2 cellular contexts compared by ENCODE assay signal in the genomic region with DNA sequence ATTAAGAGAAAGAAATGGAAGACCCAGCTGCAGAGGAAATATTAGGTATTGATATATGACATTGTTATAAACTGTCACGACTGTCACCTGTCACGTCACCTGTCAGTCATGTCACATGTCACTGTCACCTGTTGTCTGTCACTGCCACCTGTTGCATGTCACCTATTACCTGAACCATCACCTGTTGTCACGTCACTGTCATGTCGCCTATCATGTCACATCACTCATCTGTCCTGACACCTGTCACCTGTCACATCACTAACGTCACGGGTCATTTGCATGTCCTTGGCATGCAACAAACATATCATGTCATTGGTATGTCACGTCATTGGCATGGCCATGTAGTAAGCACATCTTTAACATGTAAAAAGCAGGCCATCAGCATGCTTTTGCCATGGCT.
TF ChIP-seq lines count a peak whose summit lies in the region.

No MANE protein-coding gene starts in this region.

TF ChIP-seq in SK-N-SH, 30 proteins besides CTCF, POLR2A, EP300 and RAD21 (continued from another document):
- TF ChIP-seq, protein P1, sequence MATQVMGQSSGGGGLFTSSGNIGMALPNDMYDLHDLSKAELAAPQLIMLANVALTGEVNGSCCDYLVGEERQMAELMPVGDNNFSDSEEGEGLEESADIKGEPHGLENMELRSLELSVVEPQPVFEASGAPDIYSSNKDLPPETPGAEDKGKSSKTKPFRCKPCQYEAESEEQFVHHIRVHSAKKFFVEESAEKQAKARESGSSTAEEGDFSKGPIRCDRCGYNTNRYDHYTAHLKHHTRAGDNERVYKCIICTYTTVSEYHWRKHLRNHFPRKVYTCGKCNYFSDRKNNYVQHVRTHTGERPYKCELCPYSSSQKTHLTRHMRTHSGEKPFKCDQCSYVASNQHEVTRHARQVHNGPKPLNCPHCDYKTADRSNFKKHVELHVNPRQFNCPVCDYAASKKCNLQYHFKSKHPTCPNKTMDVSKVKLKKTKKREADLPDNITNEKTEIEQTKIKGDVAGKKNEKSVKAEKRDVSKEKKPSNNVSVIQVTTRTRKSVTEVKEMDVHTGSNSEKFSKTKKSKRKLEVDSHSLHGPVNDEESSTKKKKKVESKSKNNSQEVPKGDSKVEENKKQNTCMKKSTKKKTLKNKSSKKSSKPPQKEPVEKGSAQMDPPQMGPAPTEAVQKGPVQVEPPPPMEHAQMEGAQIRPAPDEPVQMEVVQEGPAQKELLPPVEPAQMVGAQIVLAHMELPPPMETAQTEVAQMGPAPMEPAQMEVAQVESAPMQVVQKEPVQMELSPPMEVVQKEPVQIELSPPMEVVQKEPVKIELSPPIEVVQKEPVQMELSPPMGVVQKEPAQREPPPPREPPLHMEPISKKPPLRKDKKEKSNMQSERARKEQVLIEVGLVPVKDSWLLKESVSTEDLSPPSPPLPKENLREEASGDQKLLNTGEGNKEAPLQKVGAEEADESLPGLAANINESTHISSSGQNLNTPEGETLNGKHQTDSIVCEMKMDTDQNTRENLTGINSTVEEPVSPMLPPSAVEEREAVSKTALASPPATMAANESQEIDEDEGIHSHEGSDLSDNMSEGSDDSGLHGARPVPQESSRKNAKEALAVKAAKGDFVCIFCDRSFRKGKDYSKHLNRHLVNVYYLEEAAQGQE (IDR thresholded peaks at IDR 0.05; ENCODE audit: low read depth, low read length): no peak
- TF ChIP-seq TEAD4 (IDR thresholded peaks at IDR 0.05; ENCODE audit: borderline replicate concordance, insufficient read depth) (no peak), FOXM1 (IDR thresholded peaks at IDR 0.05; ENCODE audit: low read depth) (no peak), TAF1 (IDR thresholded peaks at IDR 0.05; ENCODE audit: borderline replicate concordance, low read depth, low read length) (no peak)
- TF ChIP-seq, protein P2, sequence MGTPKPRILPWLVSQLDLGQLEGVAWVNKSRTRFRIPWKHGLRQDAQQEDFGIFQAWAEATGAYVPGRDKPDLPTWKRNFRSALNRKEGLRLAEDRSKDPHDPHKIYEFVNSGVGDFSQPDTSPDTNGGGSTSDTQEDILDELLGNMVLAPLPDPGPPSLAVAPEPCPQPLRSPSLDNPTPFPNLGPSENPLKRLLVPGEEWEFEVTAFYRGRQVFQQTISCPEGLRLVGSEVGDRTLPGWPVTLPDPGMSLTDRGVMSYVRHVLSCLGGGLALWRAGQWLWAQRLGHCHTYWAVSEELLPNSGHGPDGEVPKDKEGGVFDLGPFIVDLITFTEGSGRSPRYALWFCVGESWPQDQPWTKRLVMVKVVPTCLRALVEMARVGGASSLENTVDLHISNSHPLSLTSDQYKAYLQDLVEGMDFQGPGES (IDR thresholded peaks at IDR 0.05; ENCODE audit: low read depth, low read length): no peak
TF ChIP-seq in SK-N-SH: peak in this region for 0.

TF ChIP-seq in SK-N-SH treated with all-trans-retinoic acid at 6 μM for 48 hours, 23 proteins besides CTCF, POLR2A, EP300 and RAD21 (continued from another document):
- TF ChIP-seq, protein P3, sequence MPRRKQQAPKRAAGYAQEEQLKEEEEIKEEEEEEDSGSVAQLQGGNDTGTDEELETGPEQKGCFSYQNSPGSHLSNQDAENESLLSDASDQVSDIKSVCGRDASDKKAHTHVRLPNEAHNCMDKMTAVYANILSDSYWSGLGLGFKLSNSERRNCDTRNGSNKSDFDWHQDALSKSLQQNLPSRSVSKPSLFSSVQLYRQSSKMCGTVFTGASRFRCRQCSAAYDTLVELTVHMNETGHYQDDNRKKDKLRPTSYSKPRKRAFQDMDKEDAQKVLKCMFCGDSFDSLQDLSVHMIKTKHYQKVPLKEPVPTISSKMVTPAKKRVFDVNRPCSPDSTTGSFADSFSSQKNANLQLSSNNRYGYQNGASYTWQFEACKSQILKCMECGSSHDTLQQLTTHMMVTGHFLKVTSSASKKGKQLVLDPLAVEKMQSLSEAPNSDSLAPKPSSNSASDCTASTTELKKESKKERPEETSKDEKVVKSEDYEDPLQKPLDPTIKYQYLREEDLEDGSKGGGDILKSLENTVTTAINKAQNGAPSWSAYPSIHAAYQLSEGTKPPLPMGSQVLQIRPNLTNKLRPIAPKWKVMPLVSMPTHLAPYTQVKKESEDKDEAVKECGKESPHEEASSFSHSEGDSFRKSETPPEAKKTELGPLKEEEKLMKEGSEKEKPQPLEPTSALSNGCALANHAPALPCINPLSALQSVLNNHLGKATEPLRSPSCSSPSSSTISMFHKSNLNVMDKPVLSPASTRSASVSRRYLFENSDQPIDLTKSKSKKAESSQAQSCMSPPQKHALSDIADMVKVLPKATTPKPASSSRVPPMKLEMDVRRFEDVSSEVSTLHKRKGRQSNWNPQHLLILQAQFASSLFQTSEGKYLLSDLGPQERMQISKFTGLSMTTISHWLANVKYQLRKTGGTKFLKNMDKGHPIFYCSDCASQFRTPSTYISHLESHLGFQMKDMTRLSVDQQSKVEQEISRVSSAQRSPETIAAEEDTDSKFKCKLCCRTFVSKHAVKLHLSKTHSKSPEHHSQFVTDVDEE (CRISPR knock-in tag; IDR thresholded peaks at IDR 0.05): no peak
- TF ChIP-seq PPARA (CRISPR knock-in tag; IDR thresholded peaks at IDR 0.05; ENCODE audit: borderline replicate concordance): no peak
- TF ChIP-seq ZFP30 (CRISPR knock-in tag; IDR thresholded peaks at IDR 0.05): no peak
- TF ChIP-seq ZNF565 (CRISPR knock-in tag; conservative IDR thresholded peaks at IDR 0.05; ENCODE audit: low read depth): no peak
- TF ChIP-seq TOX (CRISPR knock-in tag; IDR thresholded peaks at IDR 0.05; ENCODE audit: borderline replicate concordance): no peak
- TF ChIP-seq ZNF70 (CRISPR knock-in tag; IDR thresholded peaks at IDR 0.05): no peak
- no peak for TF ChIP-seq ZNF8 (CRISPR knock-in tag; IDR thresholded peaks at IDR 0.05)
- TF ChIP-seq, protein P4, sequence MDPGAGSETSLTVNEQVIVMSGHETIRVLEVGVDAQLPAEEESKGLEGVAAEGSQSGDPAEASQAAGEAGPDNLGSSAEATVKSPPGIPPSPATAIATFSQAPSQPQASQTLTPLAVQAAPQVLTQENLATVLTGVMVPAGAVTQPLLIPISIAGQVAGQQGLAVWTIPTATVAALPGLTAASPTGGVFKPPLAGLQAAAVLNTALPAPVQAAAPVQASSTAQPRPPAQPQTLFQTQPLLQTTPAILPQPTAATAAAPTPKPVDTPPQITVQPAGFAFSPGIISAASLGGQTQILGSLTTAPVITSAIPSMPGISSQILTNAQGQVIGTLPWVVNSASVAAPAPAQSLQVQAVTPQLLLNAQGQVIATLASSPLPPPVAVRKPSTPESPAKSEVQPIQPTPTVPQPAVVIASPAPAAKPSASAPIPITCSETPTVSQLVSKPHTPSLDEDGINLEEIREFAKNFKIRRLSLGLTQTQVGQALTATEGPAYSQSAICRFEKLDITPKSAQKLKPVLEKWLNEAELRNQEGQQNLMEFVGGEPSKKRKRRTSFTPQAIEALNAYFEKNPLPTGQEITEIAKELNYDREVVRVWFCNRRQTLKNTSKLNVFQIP (CRISPR knock-in tag; IDR thresholded peaks at IDR 0.05; ENCODE audit: borderline replicate concordance, low read depth): no peak
TF ChIP-seq in SK-N-SH treated with all-trans-retinoic acid at 6 μM for 48 hours: peak in this region for 0.
